In genomic region chr4:44869222-44869882, GRCh38 we compare ENCODE assay signal across 20 cellular contexts.
DNase-seq lines count a peak whose midpoint lies in the region; ATAC-seq, FAIRE-seq and TF ChIP-seq lines count a peak whose summit lies in the region.
"Had no signal": no experiment of that assay in that cellular context is flagged by ENCODE, and none has a peak within 500 bp of the region (broad histone marks: within the 10 kb centered on the region; RNA-seq: fewer than 3 reads in every experiment).

No MANE protein-coding gene starts in this region.

- H3K27ac Mint-ChIP-seq in endodermal cell = no peak overlapping the region
- H3K27ac Mint-ChIP-seq: stimulated activated naive CD8-positive, alpha-beta T cell treated with anti-CD3 and anti-CD28 coated beads, Interleukin-15, Interleukin-2, amounts not matched to agents 100 ng/mL and 50 ng/mL, for 24 hours had no signal

- WGBS in endodermal cell (ENCODE audit: insufficient coverage in 1 of 2, insufficient read length in 1 of 2), 2 experiments = 81 to 100% methylated on average over 1 to 2 of the region's 2 CpGs
- WGBS in aorta, 2 donors = 94 to 97% methylated on average over 2 of the region's 2 CpGs

- H3K9me3 Mint-ChIP-seq in endodermal cell = peaks cover 5% of the 10 kb centered on the region

- H3K4me1 Mint-ChIP-seq in endodermal cell = peaks cover 11% of the 10 kb centered on the region

- H3K27ac ChIP-seq in endodermal cell (ENCODE audit: low read depth, low read length) (no peak overlapping the region), aorta (ENCODE audit: low read depth in 1 of 2, low read length in 2 of 2) (no peak overlapping the region), SJCRH30 (no peak overlapping the region)
- H3K27ac ChIP-seq: hepatocyte, left lung, spleen, uterus had no signal

- no peak overlapping the region for H3K9ac ChIP-seq in endodermal cell (ENCODE audit: extremely low read depth, low read length, poor library complexity, severe bottlenecking)

- no peak for DNase-seq in left ventricle myocardium superior
- no peak for DNase-seq in Right ventricle myocardium inferior (ENCODE audit: missing footprints)
- peak; percentile 7 for DNase-seq in NCI-H69 (lab: John Stamatoyannopoulos, UW)
- no peak for DNase-seq in endodermal cell
- DNase-seq in aorta = peak in 1 of 2 donors; percentile 27
- no peak for DNase-seq in stimulated activated CD4-positive, alpha-beta T cell treated with anti-CD3 and anti-CD28 coated beads, Interleukin-4, amount 100 ng/mL, for 1 hour
- DNase-seq in RCC 7860 (ENCODE audit: low spot score) = no peak
- DNase-seq in SJCRH30 = no peak
- DNase-seq: activated gamma-delta T cell, cortex of kidney, DMS153, NCI-H2029 treated with DMSO at 0.1 percent for 48 hours, spleen, uterus had no signal

- H3K4me3 ChIP-seq in endodermal cell (ENCODE audit: low read length) = no peak overlapping the region
- H3K4me3 ChIP-seq in aorta (ENCODE audit: low read length in 2 of 2) = no peak overlapping the region
- H3K4me3 ChIP-seq in SJCRH30 = no peak overlapping the region
- H3K4me3 ChIP-seq: GM12878, hepatocyte, left lung, spleen, uterus had no signal

- intact Hi-C loops in left ventricle myocardium superior (cut with micrococcal nuclease) (no loop called here), Right ventricle myocardium inferior (cut with DNase I) (no loop called here), aorta (cut with DNase I) (no loop called here)

- H3K27me3 ChIP-seq in endodermal cell (ENCODE audit: control insufficient read depth, insufficient read depth, low read length, poor library complexity, severe bottlenecking) = no peaks in the 10 kb centered on the region
- H3K27me3 ChIP-seq in aorta (ENCODE audit: control insufficient read depth in 1 of 2, insufficient read depth in 2 of 2, low read length in 1 of 2) = no peaks in the 10 kb centered on the region
- H3K27me3 ChIP-seq in SJCRH30 = no peaks in the 10 kb centered on the region
- H3K27me3 ChIP-seq: hepatocyte, left lung, spleen, uterus had no signal

- H3K27me3 Mint-ChIP-seq in endodermal cell (ENCODE audit: insufficient read depth) = peaks cover 3% of the 10 kb centered on the region
- H3K27me3 Mint-ChIP-seq: stimulated activated naive CD8-positive, alpha-beta T cell treated with anti-CD3 and anti-CD28 coated beads, Interleukin-15, Interleukin-2, amounts not matched to agents 100 ng/mL and 50 ng/mL, for 24 hours had no signal

- H3K36me3 ChIP-seq in endodermal cell (ENCODE audit: control insufficient read depth, insufficient read depth, low read length) (no peaks in the 10 kb centered on the region), aorta (ENCODE audit: control insufficient read depth in 1 of 2, insufficient read depth in 2 of 2, low read length in 1 of 2) (no peaks in the 10 kb centered on the region), SJCRH30 (no peaks in the 10 kb centered on the region)
- H3K36me3 ChIP-seq: left lung, spleen, uterus had no signal

- H3K4me1 ChIP-seq in endodermal cell (ENCODE audit: control insufficient read depth, insufficient read depth, low read length) (peaks cover 7% of the 10 kb centered on the region), aorta (ENCODE audit: control insufficient read depth in 1 of 2, insufficient read depth in 2 of 2, low read length in 2 of 2) (no peaks in the 10 kb centered on the region), SJCRH30 (no peaks in the 10 kb centered on the region)
- H3K4me1 ChIP-seq: left lung, spleen, uterus had no signal

- H3K36me3 Mint-ChIP-seq in endodermal cell (ENCODE audit: low read depth) = no peaks in the 10 kb centered on the region

- peak; percentile 38 for ATAC-seq in left ventricle myocardium superior
- no peak for ATAC-seq in Right ventricle myocardium inferior
- peak; percentile 36 for ATAC-seq in aorta (ENCODE audit: low FRiP score)
- ATAC-seq: esophagus mucosa, GM12878, left lung had no signal

- H3K4me3 Mint-ChIP-seq in endodermal cell = no peak overlapping the region
- H3K4me3 Mint-ChIP-seq: stimulated activated naive CD8-positive, alpha-beta T cell treated with anti-CD3 and anti-CD28 coated beads, Interleukin-15, Interleukin-2, amounts not matched to agents 100 ng/mL and 50 ng/mL, for 24 hours had no signal

- H3K9me3 ChIP-seq in endodermal cell (ENCODE audit: control insufficient read depth, low read length) (peaks cover 7% of the 10 kb centered on the region), aorta (ENCODE audit: control insufficient read depth, low read length) (no peaks in the 10 kb centered on the region), SJCRH30 (replicated peaks) (no peaks in the 10 kb centered on the region)
- H3K9me3 ChIP-seq: left lung, uterus had no signal

- no peak for FAIRE-seq in RCC 7860 (lab: Jason Lieb, UNC)
- FAIRE-seq: astrocyte, GM12878 had no signal

- peak; percentile 62 for TF ChIP-seq CTCF in endodermal cell (conservative IDR thresholded peaks at IDR 0.05)
